ENCODE assay signal across 1 cellular context in the genomic region with DNA sequence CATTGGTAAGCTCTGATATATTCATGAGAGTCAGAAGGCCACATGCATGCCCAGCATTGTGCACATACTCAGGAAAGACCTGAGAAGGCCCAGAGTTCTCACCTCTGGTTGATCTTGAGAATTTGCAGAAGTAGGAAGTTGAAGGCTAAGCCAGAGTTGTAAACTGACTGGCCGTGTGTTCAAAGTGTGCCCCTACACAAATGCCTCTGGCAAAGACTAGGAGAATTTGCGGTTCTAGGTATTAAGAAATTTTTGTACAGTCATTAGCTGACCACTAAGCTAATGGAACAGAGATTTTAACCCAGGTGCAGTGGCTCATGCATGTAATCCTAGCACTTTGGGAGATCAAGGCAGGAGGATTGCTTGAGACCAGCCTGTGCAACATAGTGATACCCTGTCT.
TF ChIP-seq lines count a peak whose summit lies in the region.

No MANE protein-coding gene starts in this region.

TF ChIP-seq in GM12878, 131 proteins besides CTCF, POLR2A, EP300 and RAD21 (continued from another document):
- TF ChIP-seq ZBTB33 (IDR thresholded peaks at IDR 0.05) (no peak), SPI1 (IDR thresholded peaks at IDR 0.05; ENCODE audit: borderline replicate concordance, insufficient read depth, low read depth, low read length) (0 out of 2 replicates have a peak, but pooled peaks have one; percentile 17), SP1 (IDR thresholded peaks at IDR 0.05; ENCODE audit: low read depth, low read length) (no peak), ESRRA (IDR thresholded peaks at IDR 0.05; ENCODE audit: low read length) (no peak)
- TF ChIP-seq, protein P1, sequence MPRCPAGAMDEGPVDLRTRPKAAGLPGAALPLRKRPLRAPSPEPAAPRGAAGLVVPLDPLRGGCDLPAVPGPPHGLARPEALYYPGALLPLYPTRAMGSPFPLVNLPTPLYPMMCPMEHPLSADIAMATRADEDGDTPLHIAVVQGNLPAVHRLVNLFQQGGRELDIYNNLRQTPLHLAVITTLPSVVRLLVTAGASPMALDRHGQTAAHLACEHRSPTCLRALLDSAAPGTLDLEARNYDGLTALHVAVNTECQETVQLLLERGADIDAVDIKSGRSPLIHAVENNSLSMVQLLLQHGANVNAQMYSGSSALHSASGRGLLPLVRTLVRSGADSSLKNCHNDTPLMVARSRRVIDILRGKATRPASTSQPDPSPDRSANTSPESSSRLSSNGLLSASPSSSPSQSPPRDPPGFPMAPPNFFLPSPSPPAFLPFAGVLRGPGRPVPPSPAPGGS (IDR thresholded peaks at IDR 0.05; ENCODE audit: borderline replicate concordance, insufficient read depth, low read depth, low read length, poor library complexity, severe bottlenecking): no peak
